9 cellular contexts compared by ENCODE assay signal in the genomic region with DNA sequence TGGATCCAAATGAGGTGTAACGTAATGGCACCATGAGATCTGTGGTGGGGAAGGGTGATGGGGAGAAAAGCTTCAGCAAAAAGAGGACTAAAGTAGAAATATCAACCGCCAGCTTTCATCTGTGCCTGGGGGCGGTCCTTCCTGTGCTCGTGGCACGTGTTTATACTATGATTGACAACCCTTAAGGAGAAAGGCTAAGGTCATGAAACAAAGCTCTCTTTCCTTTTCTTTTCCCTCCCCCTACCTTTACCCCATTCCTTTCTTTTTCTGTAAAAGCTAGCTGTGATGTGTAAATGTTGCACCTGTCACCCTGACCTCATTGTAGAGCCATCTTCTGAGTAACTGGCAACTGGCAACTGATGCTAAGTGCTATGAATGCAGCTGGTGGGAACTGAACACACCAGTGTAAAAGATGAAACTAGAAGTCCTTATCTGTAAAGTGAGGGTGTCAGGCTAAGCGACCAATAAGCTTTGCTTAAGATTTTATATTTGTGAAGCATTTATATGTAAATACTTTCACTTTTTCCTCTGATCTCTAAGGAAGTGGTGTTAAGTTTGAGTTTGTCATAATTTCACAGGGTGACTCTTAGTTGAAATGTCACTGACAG.
DNase-seq lines count a peak whose midpoint lies in the region; ATAC-seq and TF ChIP-seq lines count a peak whose summit lies in the region.
"Had no signal": no experiment of that assay in that cellular context is flagged by ENCODE, and none has a peak within 500 bp of the region (broad histone marks: within the 10 kb centered on the region; RNA-seq: fewer than 3 reads in every experiment).

No MANE protein-coding gene starts in this region.

- peaks cover 0 to 9% (median 6%) of the 10 kb centered on the region in 7 donors for H3K9me3 Mint-ChIP-seq in CD14-positive monocyte
- peaks cover 11% of the 10 kb centered on the region for H3K9me3 Mint-ChIP-seq in activated CD8-positive, alpha-beta T cell treated with anti-CD3 and anti-CD28 coated beads, Interleukin-2, amount 10 ng/mL, durations not matched to agents 7 days and 5 days (ENCODE audit: insufficient read depth)

- H3K9me3 ChIP-seq in right lobe of liver: peaks cover 0 to 3% (median 0%) of the 10 kb centered on the region in 4 donors
- peaks cover 4 to 6% of the 10 kb centered on the region in 2 donors for H3K9me3 ChIP-seq in transverse colon
- H3K9me3 ChIP-seq: body of pancreas had no signal

- peak overlapping the region; percentile 19 for H3K4me3 ChIP-seq in HL-60 (replicated peaks; ENCODE audit: insufficient read depth, low read length)
- peak overlapping the region in 1 of 3 donors; percentile 54 for H3K4me3 ChIP-seq in right lobe of liver
- H3K4me3 ChIP-seq in transverse colon: no peak overlapping the region

- peaks cover 41% of the 10 kb centered on the region for H3K4me1 Mint-ChIP-seq in CD14-positive monocyte
- peaks cover 33% of the 10 kb centered on the region for H3K4me1 Mint-ChIP-seq in activated CD8-positive, alpha-beta T cell treated with anti-CD3 and anti-CD28 coated beads, Interleukin-2, amount 10 ng/mL, durations not matched to agents 7 days and 5 days (ENCODE audit: low read depth)

- POLR2A ChIA-PET in activated CD8-positive, alpha-beta T cell treated with anti-CD3 and anti-CD28 coated beads, Interleukin-2, amount 10 ng/mL, durations not matched to agents 7 days and 5 days (lab: Charles Lee): interaction anchor here (0.6 to 2.5 kb wide), 11 partner anchors 9 to 150 kb away, joined by 3 to 11 read pairs (median 4); partner anchors contain the start of gene BCAT1

- CTCF ChIA-PET in activated CD8-positive, alpha-beta T cell treated with anti-CD3 and anti-CD28 coated beads, Interleukin-2, amount 10 ng/mL, durations not matched to agents 7 days and 5 days (lab: Charles Lee): interaction anchor here (1.1 to 3.7 kb wide), 8 partner anchors 10 to 336 kb away, joined by 3 to 28 read pairs (median 5); no protein-coding TSS in a partner anchor

- H3K27ac ChIP-seq in HL-60 (replicated peaks) (peak overlapping the region; percentile 99), right lobe of liver (peak overlapping the region in 2 of 3 donors; percentile 59 to 75), transverse colon (peak overlapping the region; percentile 68 to 81 (median 73))

- WGBS in right lobe of liver (ENCODE audit: insufficient coverage, low coverage, low lambda C conversion rate, missing lambda C conversion rate): 69% methylated on average over 6 of the region's 6 CpGs
- 50 to 52% methylated on average over 6 of the region's 6 CpGs for WGBS in transverse colon (ENCODE audit: low coverage in 1 of 2), 2 donors

- H3K36me3 Mint-ChIP-seq in CD14-positive monocyte: peaks cover 0 to 3% of the 10 kb centered on the region in 2 donors
- peaks cover 20% of the 10 kb centered on the region for H3K36me3 Mint-ChIP-seq in activated CD8-positive, alpha-beta T cell treated with anti-CD3 and anti-CD28 coated beads, Interleukin-2, amount 10 ng/mL, durations not matched to agents 7 days and 5 days (ENCODE audit: low read depth)

- no peaks in the 10 kb centered on the region for H3K4me1 ChIP-seq in right lobe of liver
- H3K4me1 ChIP-seq in transverse colon: peaks cover 0 to 4% (median 0%) of the 10 kb centered on the region in 4 donors

- TF ChIP-seq EP300 in transverse colon (IDR thresholded peaks at IDR 0.05; ENCODE audit: low read depth): no peak

- H3K27me3 Mint-ChIP-seq in CD14-positive monocyte (ENCODE audit: low read depth in 3 of 3): peaks cover 0 to 3% (median 0%) of the 10 kb centered on the region in 3 donors
- H3K27me3 Mint-ChIP-seq in activated CD8-positive, alpha-beta T cell treated with anti-CD3 and anti-CD28 coated beads, Interleukin-2, amount 10 ng/mL, durations not matched to agents 7 days and 5 days (ENCODE audit: low read depth): no peaks in the 10 kb centered on the region

- ATAC-seq in GM21360 (IDR thresholded peaks at IDR 0.05; ENCODE audit: unreplicated experiment): peak; percentile 47
- peak; percentile 77 for ATAC-seq in activated CD8-positive, alpha-beta T cell treated with anti-CD3 and anti-CD28 coated beads, Interleukin-2, amount 10 ng/mL, durations not matched to agents 7 days and 5 days
- peak in 3 of 4 donors; percentile 12 to 37 (median 24) for ATAC-seq in right lobe of liver

- H3K27ac Mint-ChIP-seq in CD14-positive monocyte: peak overlapping the region; percentile 96 to 100 (median 99)
- H3K27ac Mint-ChIP-seq in activated CD8-positive, alpha-beta T cell treated with anti-CD3 and anti-CD28 coated beads, Interleukin-2, amount 10 ng/mL, durations not matched to agents 7 days and 5 days: peak overlapping the region; percentile 93

- TF ChIP-seq POLR2A in right lobe of liver (IDR thresholded peaks at IDR 0.05) (no peak), transverse colon (IDR thresholded peaks at IDR 0.05) (no peak)

- H3K4me3 Mint-ChIP-seq in CD14-positive monocyte: peak overlapping the region; percentile 84 to 95
- H3K4me3 Mint-ChIP-seq in activated CD8-positive, alpha-beta T cell treated with anti-CD3 and anti-CD28 coated beads, Interleukin-2, amount 10 ng/mL, durations not matched to agents 7 days and 5 days: peak overlapping the region; percentile 98

- H3K27me3 ChIP-seq in HL-60 (ENCODE audit: insufficient read depth, poor library complexity, severe bottlenecking) (no peaks in the 10 kb centered on the region), right lobe of liver (no peaks in the 10 kb centered on the region), transverse colon (no peaks in the 10 kb centered on the region)
- H3K27me3 ChIP-seq: body of pancreas had no signal

- DNase-seq in CD14-positive monocyte (ENCODE audit: low spot score) (no peak), HL-60 (ENCODE audit: low read depth in 1 of 2, low spot score in 1 of 2) (peak in 1 of 2 experiments; percentile 66), right lobe of liver (no peak), transverse colon (peak; percentile 23), epidermal melanocyte (ENCODE audit: insufficient read length, low spot score) (no peak), DMS114 treated with DMSO at 0.1 percent for 48 hours (lab: John Stamatoyannopoulos, UW; ENCODE audit: unreplicated experiment) (no peak)
- peak; percentile 73 for DNase-seq in activated CD8-positive, alpha-beta T cell treated with anti-CD3 and anti-CD28 coated beads, Interleukin-2, amount 10 ng/mL, durations not matched to agents 7 days and 5 days

- in situ Hi-C loops in transverse colon (cut with MboI; ENCODE audit: low pct_ligation_motif_present in 1 of 4, low pct_unique_long_range_greater_than_20kb in 1 of 4, low sequenced_read_pairs in 3 of 4): no loop called here

- intact Hi-C loops in CD14-positive monocyte (cut with micrococcal nuclease) (no loop called here), right lobe of liver (cut with DNase I) (no loop called here), transverse colon (cut with DNase I; ENCODE audit: low total_unique reads) (no loop called here)

- no peak for TF ChIP-seq CTCF in CD14-positive monocyte (IDR thresholded peaks at IDR 0.05)
- no peak for TF ChIP-seq CTCF in HL-60 (IDR thresholded peaks at IDR 0.05; ENCODE audit: insufficient read depth, low read length)
- no peak for TF ChIP-seq CTCF in right lobe of liver (IDR thresholded peaks at IDR 0.05)
- TF ChIP-seq CTCF in transverse colon (IDR thresholded peaks at IDR 0.05): no peak

- H3K36me3 ChIP-seq in right lobe of liver (no peaks in the 10 kb centered on the region), transverse colon (no peaks in the 10 kb centered on the region)

Comparison
In these comparisons a context has a peak if more than half of its experiments do, and no peak if none do; other contexts are left out.
1. DNase-seq: peak in activated CD8-positive, alpha-beta T cell treated with anti-CD3 and anti-CD28 coated beads, Interleukin-2, amount 10 ng/mL, durations not matched to agents 7 days and 5 days (single experiment) and transverse colon (single experiment); none in CD14-positive monocyte (single experiment), right lobe of liver (0 of 3), epidermal melanocyte (single experiment) and DMS114 treated with DMSO at 0.1 percent for 48 hours (single experiment).
2. ATAC-seq: peak in every context shown above with its lines; median percentile 77 in activated CD8-positive, alpha-beta T cell treated with anti-CD3 and anti-CD28 coated beads, Interleukin-2, amount 10 ng/mL, durations not matched to agents 7 days and 5 days; 47 in GM21360; 24 in right lobe of liver.
3. Peak in every context shown above with its lines, with median percentiles within 50 percentile points of each other: H3K27ac ChIP-seq.